ENCODE assay signal across 10 cellular contexts in genomic region chr6:166820483-166820882, GRCh38.
"Had no signal": no experiment of that assay in that cellular context is flagged by ENCODE, and none has a peak within 500 bp of the region (broad histone marks: within the 10 kb centered on the region; RNA-seq: fewer than 3 reads in every experiment).

No MANE protein-coding gene starts in this region.

- H3K27ac ChIP-seq: GM23248 had no signal

- DNase-seq: GM23248, GOT3, H7, H9, HFFc6 had no signal

- H3K4me2 ChIP-seq: GM23338 had no signal

- FAIRE-seq: H1, H54 had no signal

- H3K4me1 ChIP-seq: HAP-1 had no signal

- ATAC-seq: GM23338, HCT116 had no signal

- H2AFZ ChIP-seq: GM23248, GM23338 had no signal

- H3K9ac ChIP-seq: GM23248 had no signal

- H3K4me3 ChIP-seq: GM23248, GM23338, HAP-1 had no signal

- H3K36me3 ChIP-seq: HAP-1 had no signal

- H3K9me3 ChIP-seq: HAP-1 had no signal
